27 cellular contexts compared by ENCODE assay signal in genomic region chr16:21038197-21038596, GRCh38.
"Had no signal": no experiment of that assay in that cellular context is flagged by ENCODE, and none has a peak within 500 bp of the region (broad histone marks: within the 10 kb centered on the region; RNA-seq: fewer than 3 reads in every experiment).

No MANE protein-coding gene starts in this region.

- ATAC-seq: stimulated activated effector memory CD8-positive, alpha-beta T cell treated with anti-CD3 and anti-CD28 coated beads, Interleukin-12 subunit alpha, Interleukin-12 subunit beta, amount 100 ng/mL, for 72 hours; stimulated activated memory B cell treated with anti-CD40 and anti-IgM and Interleukin-4, amounts not matched to agents 10 μg/mL and 1 μg/mL and 100 μg/mL, for 72 hours; stimulated activated naive B cell treated with anti-CD40 and anti-IgM and Interleukin-4, amounts not matched to agents 10 μg/mL and 1 μg/mL and 100 μg/mL, for 72 hours; stimulated activated naive CD8-positive, alpha-beta T cell treated with anti-CD3 and anti-CD28 coated beads, Interleukin-15, amount 100 ng/mL, for 72 hours; stimulated activated naive CD8-positive, alpha-beta T cell treated with anti-CD3 and anti-CD28 coated beads, Interleukin-15, Interleukin-2, amounts not matched to agents 100 U/mL and 50 U/mL, for 24 hours; upper lobe of right lung had no signal

- H3K4me1 ChIP-seq: stomach, suprapubic skin, testis, thyroid gland, tibial nerve, transverse colon, upper lobe of left lung, upper lobe of right lung, uterus had no signal

- H3K36me3 ChIP-seq: stomach, suprapubic skin, thoracic aorta, thyroid gland, tibial artery, tibial nerve, transverse colon, upper lobe of left lung, upper lobe of right lung, uterus had no signal

- H3K4me1 Mint-ChIP-seq: stimulated activated effector memory CD8-positive, alpha-beta T cell treated with anti-CD3 and anti-CD28 coated beads, Interleukin-12 subunit alpha, Interleukin-12 subunit beta, amount 100 ng/mL, for 72 hours; stimulated activated memory B cell treated with anti-CD40 and anti-IgM and Interleukin-4, amounts not matched to agents 10 μg/mL and 1 μg/mL and 100 μg/mL, for 72 hours; stimulated activated naive B cell treated with anti-CD40 and anti-IgM and Interleukin-4, amounts not matched to agents 10 μg/mL and 1 μg/mL and 100 μg/mL, for 72 hours; stimulated activated naive CD8-positive, alpha-beta T cell treated with anti-CD3 and anti-CD28 coated beads, Interleukin-15, amount 100 ng/mL, for 72 hours had no signal

- FAIRE-seq: urothelium cell line had no signal

- H3K36me3 Mint-ChIP-seq: stimulated activated effector memory CD8-positive, alpha-beta T cell treated with anti-CD3 and anti-CD28 coated beads, Interleukin-12 subunit alpha, Interleukin-12 subunit beta, amount 100 ng/mL, for 72 hours; stimulated activated memory B cell treated with anti-CD40 and anti-IgM and Interleukin-4, amounts not matched to agents 10 μg/mL and 1 μg/mL and 100 μg/mL, for 72 hours; stimulated activated naive B cell treated with anti-CD40 and anti-IgM and Interleukin-4, amounts not matched to agents 10 μg/mL and 1 μg/mL and 100 μg/mL, for 72 hours; type B pancreatic cell had no signal

- DNase-seq: stimulated activated CD4-positive, alpha-beta T cell treated with anti-CD3 and anti-CD28 coated beads, Interleukin-2, amount 100 ng/mL, for 48 hours; stimulated activated CD4-positive, alpha-beta T cell treated with anti-CD3 and anti-CD28 coated beads, Interleukin-4, amount 100 ng/mL, for 1 hour; stimulated activated CD4-positive, alpha-beta T cell treated with anti-CD3 and anti-CD28 coated beads, Interleukin-4, amount 100 ng/mL, for 24 hours; stimulated activated CD4-positive, alpha-beta T cell treated with anti-CD3 and anti-CD28 coated beads, Interleukin-4, amount 100 ng/mL, for 4 hours; stimulated activated CD8-positive, alpha-beta memory T cell treated with anti-CD3 and anti-CD28 coated beads, Interleukin-4, amount 100 ng/mL, for 48 hours; stimulated activated naive B cell treated with anti-CD40 and anti-IgM and Interleukin-4, amounts not matched to agents 10 μg/mL and 1 μg/mL and 100 μg/mL, for 72 hours; stimulated activated naive CD4-positive, alpha-beta T cell; stimulated activated naive CD4-positive, alpha-beta T cell treated with Interleukin-2 at 50 U/mL for 16 hours; stimulated activated naive CD8-positive, alpha-beta T cell treated with anti-CD3 and anti-CD28 coated beads, Interleukin-15, amount 100 ng/mL, for 72 hours; stimulated activated naive CD8-positive, alpha-beta T cell treated with anti-CD3 and anti-CD28 coated beads, Interleukin-15, Interleukin-2, amounts not matched to agents 100 U/mL and 50 U/mL, for 24 hours; stomach; testis; thyroid gland; tibial artery; transverse colon; trophoblast cell; upper lobe of left lung; upper lobe of right lung; uterus had no signal

- H3K9me3 Mint-ChIP-seq: stimulated activated effector memory CD8-positive, alpha-beta T cell treated with anti-CD3 and anti-CD28 coated beads, Interleukin-12 subunit alpha, Interleukin-12 subunit beta, amount 100 ng/mL, for 72 hours; stimulated activated memory B cell treated with anti-CD40 and anti-IgM and Interleukin-4, amounts not matched to agents 10 μg/mL and 1 μg/mL and 100 μg/mL, for 72 hours; stimulated activated naive B cell treated with anti-CD40 and anti-IgM and Interleukin-4, amounts not matched to agents 10 μg/mL and 1 μg/mL and 100 μg/mL, for 72 hours; stimulated activated naive CD8-positive, alpha-beta T cell treated with anti-CD3 and anti-CD28 coated beads, Interleukin-15, amount 100 ng/mL, for 72 hours; stimulated activated naive CD8-positive, alpha-beta T cell treated with anti-CD3 and anti-CD28 coated beads, Interleukin-15, Interleukin-2, amounts not matched to agents 100 ng/mL and 50 ng/mL, for 24 hours; type B pancreatic cell had no signal

- H3K4me3 Mint-ChIP-seq: stimulated activated effector memory CD8-positive, alpha-beta T cell treated with anti-CD3 and anti-CD28 coated beads, Interleukin-12 subunit alpha, Interleukin-12 subunit beta, amount 100 ng/mL, for 72 hours; stimulated activated memory B cell treated with anti-CD40 and anti-IgM and Interleukin-4, amounts not matched to agents 10 μg/mL and 1 μg/mL and 100 μg/mL, for 72 hours; stimulated activated naive B cell treated with anti-CD40 and anti-IgM and Interleukin-4, amounts not matched to agents 10 μg/mL and 1 μg/mL and 100 μg/mL, for 72 hours; stimulated activated naive CD8-positive, alpha-beta T cell treated with anti-CD3 and anti-CD28 coated beads, Interleukin-15, amount 100 ng/mL, for 72 hours; stimulated activated naive CD8-positive, alpha-beta T cell treated with anti-CD3 and anti-CD28 coated beads, Interleukin-15, Interleukin-2, amounts not matched to agents 100 ng/mL and 50 ng/mL, for 24 hours; type B pancreatic cell had no signal

- H3K27me3 ChIP-seq: stomach, suprapubic skin, testis, thyroid gland, tibial artery, tibial nerve, transverse colon, upper lobe of left lung, upper lobe of right lung, uterus had no signal

- H3K27ac Mint-ChIP-seq: stimulated activated effector memory CD8-positive, alpha-beta T cell treated with anti-CD3 and anti-CD28 coated beads, Interleukin-12 subunit alpha, Interleukin-12 subunit beta, amount 100 ng/mL, for 72 hours; stimulated activated memory B cell treated with anti-CD40 and anti-IgM and Interleukin-4, amounts not matched to agents 10 μg/mL and 1 μg/mL and 100 μg/mL, for 72 hours; stimulated activated naive B cell treated with anti-CD40 and anti-IgM and Interleukin-4, amounts not matched to agents 10 μg/mL and 1 μg/mL and 100 μg/mL, for 72 hours; stimulated activated naive CD8-positive, alpha-beta T cell treated with anti-CD3 and anti-CD28 coated beads, Interleukin-15, amount 100 ng/mL, for 72 hours; stimulated activated naive CD8-positive, alpha-beta T cell treated with anti-CD3 and anti-CD28 coated beads, Interleukin-15, Interleukin-2, amounts not matched to agents 100 ng/mL and 50 ng/mL, for 24 hours; type B pancreatic cell had no signal

- H3K27ac ChIP-seq: stomach, suprapubic skin, testis, thoracic aorta, thyroid gland, tibial artery, tibial nerve, transverse colon, upper lobe of left lung, upper lobe of right lung, uterus had no signal

- H3K9me3 ChIP-seq: stomach, suprapubic skin, testis, thoracic aorta, thyroid gland, tibial artery, tibial nerve, transverse colon, upper lobe of left lung, upper lobe of right lung, uterus had no signal

- H3K27me3 Mint-ChIP-seq: stimulated activated memory B cell treated with anti-CD40 and anti-IgM and Interleukin-4, amounts not matched to agents 10 μg/mL and 1 μg/mL and 100 μg/mL, for 72 hours; stimulated activated naive B cell treated with anti-CD40 and anti-IgM and Interleukin-4, amounts not matched to agents 10 μg/mL and 1 μg/mL and 100 μg/mL, for 72 hours had no signal

- H3K4me3 ChIP-seq: stomach, suprapubic skin, testis, thoracic aorta, thyroid gland, tibial artery, tibial nerve, transverse colon, upper lobe of left lung, upper lobe of right lung, uterus had no signal
